Comparison of ENCODE assay signal across 2 cellular contexts in the genomic region with DNA sequence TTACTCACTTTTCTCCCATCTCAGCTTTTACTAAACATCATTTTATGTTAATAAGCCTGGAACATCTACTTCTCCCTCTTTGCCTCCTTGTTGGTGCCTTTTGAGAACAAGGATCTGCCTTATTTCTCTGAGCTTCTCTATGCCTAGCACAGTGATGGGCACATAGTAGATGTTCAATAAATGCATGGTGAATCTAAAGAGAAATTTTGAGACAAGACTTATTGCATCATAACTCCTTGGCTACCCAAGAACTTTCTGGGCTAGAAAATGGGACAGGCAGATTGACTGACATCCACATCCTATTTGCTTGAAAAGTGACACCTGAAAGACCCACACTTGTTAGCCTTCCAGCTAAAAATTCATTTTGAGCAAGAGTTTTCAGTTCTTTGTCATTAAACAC.
TF ChIP-seq lines count a peak whose summit lies in the region.

No MANE protein-coding gene starts in this region.

TF ChIP-seq in HepG2, 621 proteins besides CTCF, POLR2A, EP300 and RAD21 (continued from another document):
- no peak for TF ChIP-seq PITX1 (CRISPR knock-in tag; IDR thresholded peaks at IDR 0.05)

TF ChIP-seq in HEK293, 187 proteins besides CTCF, POLR2A, EP300 and RAD21:
- TF ChIP-seq, protein P1, sequence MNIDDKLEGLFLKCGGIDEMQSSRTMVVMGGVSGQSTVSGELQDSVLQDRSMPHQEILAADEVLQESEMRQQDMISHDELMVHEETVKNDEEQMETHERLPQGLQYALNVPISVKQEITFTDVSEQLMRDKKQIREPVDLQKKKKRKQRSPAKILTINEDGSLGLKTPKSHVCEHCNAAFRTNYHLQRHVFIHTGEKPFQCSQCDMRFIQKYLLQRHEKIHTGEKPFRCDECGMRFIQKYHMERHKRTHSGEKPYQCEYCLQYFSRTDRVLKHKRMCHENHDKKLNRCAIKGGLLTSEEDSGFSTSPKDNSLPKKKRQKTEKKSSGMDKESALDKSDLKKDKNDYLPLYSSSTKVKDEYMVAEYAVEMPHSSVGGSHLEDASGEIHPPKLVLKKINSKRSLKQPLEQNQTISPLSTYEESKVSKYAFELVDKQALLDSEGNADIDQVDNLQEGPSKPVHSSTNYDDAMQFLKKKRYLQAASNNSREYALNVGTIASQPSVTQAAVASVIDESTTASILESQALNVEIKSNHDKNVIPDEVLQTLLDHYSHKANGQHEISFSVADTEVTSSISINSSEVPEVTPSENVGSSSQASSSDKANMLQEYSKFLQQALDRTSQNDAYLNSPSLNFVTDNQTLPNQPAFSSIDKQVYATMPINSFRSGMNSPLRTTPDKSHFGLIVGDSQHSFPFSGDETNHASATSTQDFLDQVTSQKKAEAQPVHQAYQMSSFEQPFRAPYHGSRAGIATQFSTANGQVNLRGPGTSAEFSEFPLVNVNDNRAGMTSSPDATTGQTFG (tag by site-specific recombination; IDR thresholded peaks at IDR 0.05; ENCODE audit: borderline replicate concordance): no peak
- TF ChIP-seq ZNF664 (tag by site-specific recombination; IDR thresholded peaks at IDR 0.05) (0 out of 2 replicates have a peak, but pooled peaks have one; percentile 50), SP2 (tag by site-specific recombination; IDR thresholded peaks at IDR 0.05) (no peak), GLI2 (tag by site-specific recombination; IDR thresholded peaks at IDR 0.05; ENCODE audit: borderline replicate concordance, low read depth) (no peak), MZF1 (tag by site-specific recombination; IDR thresholded peaks at IDR 0.05; ENCODE audit: borderline replicate concordance) (no peak), ZNF350 (tag by site-specific recombination; IDR thresholded peaks at IDR 0.05) (no peak)
